8 cellular contexts compared by ENCODE assay signal in the genomic region with DNA sequence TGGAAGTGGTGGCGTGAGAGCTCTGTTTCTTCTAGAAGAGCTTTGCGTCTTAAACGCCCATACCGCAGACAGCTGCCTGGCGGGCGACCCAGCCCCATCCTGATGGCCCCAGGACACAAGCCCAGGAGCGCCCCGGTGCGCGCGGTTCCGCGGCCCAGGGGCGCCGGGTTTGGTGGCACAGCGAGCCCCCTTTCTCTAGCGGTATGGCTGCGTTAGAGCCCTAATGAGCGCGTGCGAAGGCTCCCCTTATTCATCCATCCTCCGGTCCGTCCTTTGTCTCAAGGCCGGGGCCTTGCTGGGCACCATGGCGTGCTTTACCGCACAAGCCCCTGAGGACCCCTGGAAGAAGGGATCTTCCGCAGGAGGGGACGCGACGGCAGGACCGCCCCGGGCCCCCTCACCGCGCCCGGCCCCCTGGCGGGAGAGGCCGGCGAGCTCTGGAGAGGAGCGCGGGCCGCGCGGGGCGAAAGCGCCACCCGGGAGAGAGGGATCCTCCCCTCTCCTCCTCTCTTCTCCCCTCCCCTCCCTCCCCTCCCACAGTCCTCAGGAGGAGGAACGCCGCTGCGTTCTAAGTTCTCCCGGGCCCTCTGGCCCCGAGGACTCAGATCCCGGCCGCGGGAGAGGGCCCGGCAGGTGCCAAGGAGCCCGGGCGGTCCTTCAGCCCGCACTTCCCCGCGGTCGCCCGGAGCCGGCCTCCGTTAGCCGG.
DNase-seq lines count a peak whose midpoint lies in the region; ATAC-seq and TF ChIP-seq lines count a peak whose summit lies in the region.

No MANE protein-coding gene starts in this region.

- H3K27ac Mint-ChIP-seq in central memory CD8-positive, alpha-beta T cell (ENCODE audit: low read depth), result peak overlapping the region; percentile 17

- H3K27me3 Mint-ChIP-seq in central memory CD8-positive, alpha-beta T cell, result no peaks in the 10 kb centered on the region

- H3K4me1 Mint-ChIP-seq in central memory CD8-positive, alpha-beta T cell, result peaks cover 50% of the 10 kb centered on the region

- H3K4me3 Mint-ChIP-seq in central memory CD8-positive, alpha-beta T cell, result peak overlapping the region; percentile 87

- H3K4me3 ChIP-seq in WI38 (ENCODE audit: low read depth, low read length), result peak overlapping the region; percentile 75

- peak; percentile 16; the same call in 1 of the 2 replicates for TF ChIP-seq CTCF in WI38 (IDR thresholded peaks at IDR 0.05; ENCODE audit: low read depth, low read length)

- peaks cover 7% of the 10 kb centered on the region for H3K36me3 Mint-ChIP-seq in central memory CD8-positive, alpha-beta T cell (ENCODE audit: insufficient read depth)

- H3K9me3 Mint-ChIP-seq in central memory CD8-positive, alpha-beta T cell, result no peaks in the 10 kb centered on the region

- DNase-seq in NCI-H2196 treated with DMSO at 0.1 percent for 48 hours (lab: John Stamatoyannopoulos, UW; ENCODE audit: unreplicated experiment) (peak; percentile 47), NCI-H2196 (lab: John Stamatoyannopoulos, UW; ENCODE audit: unreplicated experiment) (no peak), NCI-H187 (lab: John Stamatoyannopoulos, UW) (peak; percentile 84 to 98), kidney glomerular epithelial cell (lab: John Stamatoyannopoulos, UW) (peak; percentile 52)
- DNase-seq in central memory CD8-positive, alpha-beta T cell (ENCODE audit: low spot score in 2 of 2), result peak; percentile 22 to 50
- peak; percentile 26 to 27 for DNase-seq in stimulated activated CD4-positive, alpha-beta T cell treated with anti-CD3 and anti-CD28 coated beads, Interleukin-15, amount 100 ng/mL, for 48 hours (ENCODE audit: low read depth in 2 of 2)

- peak; percentile 32 for ATAC-seq in HG02798 (IDR thresholded peaks at IDR 0.05; ENCODE audit: poor library complexity, unreplicated experiment)
- peak; percentile 67 for ATAC-seq in central memory CD8-positive, alpha-beta T cell (replicated peaks; ENCODE audit: extremely low read depth, poor library complexity, severe bottlenecking)
